In genomic region chr19:1406818-1407661, GRCh38 we compare ENCODE assay signal across 8 cellular contexts. TPM values are rescaled to one million over a fixed set of nuclear protein-coding genes. Genes with fewer than 3 reads are reported as not detected.
DNase-seq lines count a peak whose midpoint lies in the region; ATAC-seq and TF ChIP-seq lines count a peak whose summit lies in the region.

TSS of gene DAZAP1 (plus strand) at chr19:1407586. CDS start at chr19:1407774, 188 bp downstream.

- DNase-seq in NCI-H1105 (lab: John Stamatoyannopoulos, UW) (peak; percentile 98), SKM-1 treated with dmso at 0.1 percent for 144 hours (lab: John Stamatoyannopoulos, UW; ENCODE audit: unreplicated experiment) (peak; percentile 94), head of caudate nucleus (peak; percentile 94 to 100 (median 99)), ovary (peak; percentile 99 to 100 (median 99)), thyroid gland (peak; percentile 99 to 100)
- DNase-seq in activated naive CD8-positive, alpha-beta T cell treated with anti-CD3 and anti-CD28 coated beads for 36 hours, result peak; percentile 100

- peak within 1 kb of the TSS; percentile 96 for H3K4me3 Mint-ChIP-seq in activated naive CD8-positive, alpha-beta T cell treated with anti-CD3 and anti-CD28 coated beads for 36 hours

- 0 to 1% (median 0%) methylated on average over 28 to 100 of the region's 103 CpGs for WGBS in ovary, 3 donors
- WGBS in thyroid gland, 2 donors, result 1% methylated on average over 24 to 34 of the region's 103 CpGs

- no peaks in the 10 kb centered on the region for H3K9me3 Mint-ChIP-seq in activated naive CD8-positive, alpha-beta T cell treated with anti-CD3 and anti-CD28 coated beads for 36 hours

- H3K27me3 Mint-ChIP-seq in activated naive CD8-positive, alpha-beta T cell treated with anti-CD3 and anti-CD28 coated beads for 36 hours, result peaks cover 12% of the 10 kb centered on the region

- no peaks in the 10 kb centered on the region for H3K27me3 ChIP-seq in ovary
- H3K27me3 ChIP-seq in thyroid gland, result no peaks in the 10 kb centered on the region

- H3K27ac ChIP-seq in ovary (peak within 1 kb of the TSS; percentile 55 to 75), thyroid gland (peak within 1 kb of the TSS; percentile 91 to 94 (median 93))

- peaks cover 34% of the 10 kb centered on the region for H3K4me1 ChIP-seq in ovary (ENCODE audit: insufficient read depth)
- peaks cover 29 to 37% of the 10 kb centered on the region in 2 donors for H3K4me1 ChIP-seq in thyroid gland

- H3K4me3 ChIP-seq in ovary (peak within 1 kb of the TSS; percentile 87), thyroid gland (replicated peaks in 1 of 3) (peak within 1 kb of the TSS; percentile 73 to 99 (median 97))

- H3K36me3 Mint-ChIP-seq in activated naive CD8-positive, alpha-beta T cell treated with anti-CD3 and anti-CD28 coated beads for 36 hours, result peaks cover 29% of the 10 kb centered on the region

- H3K27ac Mint-ChIP-seq in activated naive CD8-positive, alpha-beta T cell treated with anti-CD3 and anti-CD28 coated beads for 36 hours, result peak within 1 kb of the TSS; percentile 66

- TF ChIP-seq POLR2A in GM10847 (IDR thresholded peaks at IDR 0.05; ENCODE audit: extremely low read depth, insufficient read length), result peak; percentile 73
- peak; percentile 39 for TF ChIP-seq POLR2A in ovary (IDR thresholded peaks at IDR 0.05)
- TF ChIP-seq POLR2A in thyroid gland (IDR thresholded peaks at IDR 0.05), result peak in 1 of 2 donors; percentile 73

- no peaks in the 10 kb centered on the region for H3K36me3 ChIP-seq in ovary
- H3K36me3 ChIP-seq in thyroid gland, result no peaks in the 10 kb centered on the region

- TF ChIP-seq EP300 in ovary (IDR thresholded peaks at IDR 0.05), result no peak

- H3K9me3 ChIP-seq in ovary (no peaks in the 10 kb centered on the region), thyroid gland (no peaks in the 10 kb centered on the region)

- intact Hi-C loops in head of caudate nucleus (cut with DNase I), result loop anchor here (5.0 kb wide), 1 partner anchor 35 kb away; no protein-coding TSS in a partner anchor
- intact Hi-C loops in ovary (cut with DNase I), result no loop called here
- intact Hi-C loops in thyroid gland (cut with DNase I), result loop anchor here (5.0 kb wide), 1 partner anchor 130 kb away; the partner anchor contains the start of gene FAM174C

- TF ChIP-seq CTCF in ovary (IDR thresholded peaks at IDR 0.05) (peak in 1 of 3 donors; percentile 27), thyroid gland (IDR thresholded peaks at IDR 0.05) (peak in 4 of 6 experiments; percentile 22 to 58 (median 44))

- peaks cover 42% of the 10 kb centered on the region for H3K4me1 Mint-ChIP-seq in activated naive CD8-positive, alpha-beta T cell treated with anti-CD3 and anti-CD28 coated beads for 36 hours

- ATAC-seq in HG02623 (IDR thresholded peaks at IDR 0.05; ENCODE audit: unreplicated experiment), result peak; percentile 79

RNA-seq across cellular contexts. Expression of gene DAZAP1, which starts in this region (rescaled TPM):
- 100 to 1,000 TPM; 287 to 297 TPM for total RNA-seq in activated naive CD8-positive, alpha-beta T cell treated with anti-CD3 and anti-CD28 coated beads for 36 hours
- total RNA-seq in ovary (100 to 1,000 TPM in 1 of 7 donors, 10 to 100 TPM in 6; 35.4 to 113 (median 79.5) TPM), thyroid gland (10 to 100 TPM; 34.4 to 77.3 (median 67.7) TPM)
- polyA plus RNA-seq in ovary, result 10 to 100 TPM; 29.6 to 58.5 TPM

Comparison
In these comparisons a context has a peak if more than half of its experiments do, and no peak if none do; other contexts are left out.
1. Peak in every context shown above with its lines: DNase-seq, ATAC-seq, H3K4me3 ChIP-seq and H3K27ac ChIP-seq.
2. intact Hi-C loops: an anchor here in head of caudate nucleus (5.0 kb wide) and thyroid gland (5.0 kb wide); none called in ovary.